In genomic region chr15:76311071-76311956, GRCh38 we compare ENCODE assay signal across 8 cellular contexts. TPM values are rescaled to one million over a fixed set of nuclear protein-coding genes. Genes with fewer than 3 reads are reported as not detected.
DNase-seq lines count a peak whose midpoint lies in the region; ATAC-seq and TF ChIP-seq lines count a peak whose summit lies in the region.

Gene ETFA, minus strand, starts transcription at chr15:76311469. Its CDS starts 81 bp downstream, at chr15:76311388.

- H3K9me3 Mint-ChIP-seq in activated naive CD4-positive, alpha-beta T cell treated with anti-CD3 and anti-CD28 coated beads, Interleukin-2, amount 10 ng/mL, durations not matched to agents 7 days and 5 days = no peaks in the 10 kb centered on the region

- peak within 1 kb of the TSS; percentile 72 for H3K27ac Mint-ChIP-seq in activated naive CD4-positive, alpha-beta T cell treated with anti-CD3 and anti-CD28 coated beads, Interleukin-2, amount 10 ng/mL, durations not matched to agents 7 days and 5 days

- CTCF ChIA-PET in activated naive CD4-positive, alpha-beta T cell treated with anti-CD3 and anti-CD28 coated beads, Interleukin-2, amount 10 ng/mL, durations not matched to agents 7 days and 5 days (lab: Charles Lee) = interaction anchor here (0.6 kb wide), 1 partner anchor 22 kb away, joined by 3 read pairs; no protein-coding TSS in a partner anchor

- peaks cover 6% of the 10 kb centered on the region for H3K27me3 Mint-ChIP-seq in activated naive CD4-positive, alpha-beta T cell treated with anti-CD3 and anti-CD28 coated beads, Interleukin-2, amount 10 ng/mL, durations not matched to agents 7 days and 5 days

- H3K4me1 Mint-ChIP-seq in activated naive CD4-positive, alpha-beta T cell treated with anti-CD3 and anti-CD28 coated beads, Interleukin-2, amount 10 ng/mL, durations not matched to agents 7 days and 5 days = peaks cover 31% of the 10 kb centered on the region

- H3K36me3 ChIP-seq in GM06990 (ENCODE audit: control insufficient read depth, insufficient read depth, low read length) = no peaks in the 10 kb centered on the region
- H3K36me3 ChIP-seq in suprapubic skin = no peaks in the 10 kb centered on the region

- peak; percentile 94 for ATAC-seq in HG02571 (IDR thresholded peaks at IDR 0.05; ENCODE audit: unreplicated experiment)

- H3K4me3 Mint-ChIP-seq in activated naive CD4-positive, alpha-beta T cell treated with anti-CD3 and anti-CD28 coated beads, Interleukin-2, amount 10 ng/mL, durations not matched to agents 7 days and 5 days = peak within 1 kb of the TSS; percentile 88

- TF ChIP-seq POLR2A in NB4 (IDR thresholded peaks at IDR 0.05; ENCODE audit: extremely low read depth, insufficient read length) (peak; percentile 97), suprapubic skin (IDR thresholded peaks at IDR 0.05) (peak; percentile 63 to 87)

- TF ChIP-seq CTCF in GM06990 (IDR thresholded peaks at IDR 0.05; ENCODE audit: insufficient read depth, low read length, poor library complexity, severe bottlenecking) = no peak
- TF ChIP-seq CTCF in NB4 (IDR thresholded peaks at IDR 0.05; ENCODE audit: low read depth, low read length) = no peak
- TF ChIP-seq CTCF in suprapubic skin (IDR thresholded peaks at IDR 0.05) = no peak

- no peak for TF ChIP-seq EP300 in suprapubic skin (IDR thresholded peaks at IDR 0.05)

- H3K4me1 ChIP-seq in suprapubic skin = peaks cover 41% of the 10 kb centered on the region

- 4% methylated on average over 2 of the region's 60 CpGs for WGBS in suprapubic skin

- DNase-seq in GM06990 (ENCODE audit: extremely low read depth, insufficient read length) (peak; percentile 96), NB4 (ENCODE audit: low read depth) (peak; percentile 99), SK-N-DZ (ENCODE audit: low spot score) (peak; percentile 99), globus pallidus (ENCODE audit: low spot score) (peak; percentile 82), occipital lobe (lab: John Stamatoyannopoulos, UW) (peak; percentile 88), suprapubic skin (ENCODE audit: low spot score in 2 of 2) (peak; percentile 97 to 98)
- DNase-seq in activated naive CD4-positive, alpha-beta T cell treated with anti-CD3 and anti-CD28 coated beads, Interleukin-2, amount 10 ng/mL, durations not matched to agents 7 days and 5 days = peak; percentile 97

- H3K36me3 Mint-ChIP-seq in activated naive CD4-positive, alpha-beta T cell treated with anti-CD3 and anti-CD28 coated beads, Interleukin-2, amount 10 ng/mL, durations not matched to agents 7 days and 5 days = peaks cover 12% of the 10 kb centered on the region

- H3K27me3 ChIP-seq in GM06990 (replicated peaks; ENCODE audit: control insufficient read depth, insufficient read depth, low read length) = no peaks in the 10 kb centered on the region
- no peaks in the 10 kb centered on the region for H3K27me3 ChIP-seq in suprapubic skin

- peak within 1 kb of the TSS; percentile 96 for H3K4me3 ChIP-seq in GM06990 (replicated peaks; ENCODE audit: low read depth, low read length)
- peak within 1 kb of the TSS; percentile 75 for H3K4me3 ChIP-seq in NB4 (ENCODE audit: low read depth, low read length)
- peak within 1 kb of the TSS; percentile 55 for H3K4me3 ChIP-seq in suprapubic skin

- H3K27ac ChIP-seq in suprapubic skin = peak within 1 kb of the TSS; percentile 75

- no peaks in the 10 kb centered on the region for H3K9me3 ChIP-seq in suprapubic skin

RNA-seq across cellular contexts. Expression of gene ETFA, which starts in this region (rescaled TPM):
- polyA plus RNA-seq in SK-N-DZ (2014; cell fraction: cytosol; rRNA removed) = 238 and 247 TPM in 2 replicates
- polyA plus RNA-seq in SK-N-DZ (2014; cell fraction: nucleus; rRNA removed) = 176 and 188 TPM in 2 replicates
- total RNA-seq in occipital lobe (66.3 TPM), suprapubic skin (10 to 100 TPM; 63.6 to 90.1 (median 85.1) TPM)

Comparison
In these comparisons a context has a peak if more than half of its experiments do, and no peak if none do; other contexts are left out.
1. Peak in every context shown above with its lines: DNase-seq, ATAC-seq, H3K4me3 ChIP-seq and H3K27ac ChIP-seq.